1 cellular context compared by ENCODE assay signal in genomic region chr1:10555635-10556429, GRCh38.
TF ChIP-seq lines count a peak whose summit lies in the region.

No MANE protein-coding gene starts in this region.

TF ChIP-seq in GM12878, 131 proteins besides CTCF, POLR2A, EP300 and RAD21 (continued from another document):
- no peak for TF ChIP-seq ZBTB40 (IDR thresholded peaks at IDR 0.05; ENCODE audit: borderline replicate concordance)
